Comparison of ENCODE assay signal across 28 cellular contexts in genomic region chr4:85165808-85166207, GRCh38.
"Had no signal": no experiment of that assay in that cellular context is flagged by ENCODE, and none has a peak within 500 bp of the region (broad histone marks: within the 10 kb centered on the region; RNA-seq: fewer than 3 reads in every experiment).

No MANE protein-coding gene starts in this region.

- H3K27me3 ChIP-seq: adrenal gland, ascending aorta, brain microvascular endothelial cell, dorsolateral prefrontal cortex, heart right ventricle, tibial artery had no signal

- H3K4me3 Mint-ChIP-seq: activated B cell treated with CpG ODN at 0.5 μM for 24 hours; activated CD4-positive, alpha-beta T cell treated with anti-CD3 and anti-CD28 coated beads for 36 hours; activated naive CD8-positive, alpha-beta T cell; activated T-cell treated with anti-CD3 and anti-CD28 coated beads, Interleukin-2, amount 50 U/mL, for 24 hours; naive thymus-derived CD8-positive, alpha-beta T cell; stimulated activated effector memory CD8-positive, alpha-beta T cell treated with anti-CD3 and anti-CD28 coated beads, Interleukin-12 subunit alpha, Interleukin-12 subunit beta, amount 100 ng/mL, for 72 hours; stimulated activated naive CD8-positive, alpha-beta T cell treated with anti-CD3 and anti-CD28 coated beads, Interleukin-15, amount 100 ng/mL, for 72 hours; T-helper 1 cell treated with Interleukin-12 subunit alpha and Interleukin-12 subunit beta and Interleukin-4 antibody, amounts not matched to agents 30 μg/mL and 1 μg/mL, for 36 hours had no signal

- H3K9me3 Mint-ChIP-seq: activated B cell treated with CpG ODN at 0.5 μM for 24 hours; activated T-helper 2 cell treated with anti-CD3 and anti-CD28 coated beads, Interferon-gamma antibody, Interleukin-2, Interleukin-4, amounts not matched to agents 10 μg/mL and 5 μg/mL and 100 μg/mL, durations not matched to agents 14 hours and 24 hours and 36 hours had no signal

- H3K27ac Mint-ChIP-seq: activated B cell treated with CpG ODN at 0.5 μM for 24 hours; activated CD4-positive, alpha-beta T cell treated with anti-CD3 and anti-CD28 coated beads for 36 hours; activated naive CD8-positive, alpha-beta T cell; activated T-cell treated with anti-CD3 and anti-CD28 coated beads, Interleukin-2, amount 50 U/mL, for 24 hours; activated T-helper 2 cell treated with anti-CD3 and anti-CD28 coated beads, Interferon-gamma antibody, Interleukin-2, Interleukin-4, amounts not matched to agents 10 μg/mL and 5 μg/mL and 100 μg/mL, durations not matched to agents 14 hours and 24 hours and 36 hours; naive thymus-derived CD8-positive, alpha-beta T cell; stimulated activated effector memory CD8-positive, alpha-beta T cell treated with anti-CD3 and anti-CD28 coated beads, Interleukin-12 subunit alpha, Interleukin-12 subunit beta, amount 100 ng/mL, for 72 hours; T-helper 1 cell treated with Interleukin-12 subunit alpha and Interleukin-12 subunit beta and Interleukin-4 antibody, amounts not matched to agents 30 μg/mL and 1 μg/mL, for 36 hours had no signal

- H3K27ac ChIP-seq: adrenal gland, ascending aorta, brain microvascular endothelial cell, dorsolateral prefrontal cortex, heart right ventricle, lower lobe of right lung, psoas muscle, skin epidermis, tibial artery had no signal

- H3K4me3 ChIP-seq: adrenal gland, ascending aorta, dorsolateral prefrontal cortex, heart right ventricle, lower lobe of right lung, psoas muscle, skin epidermis, tibial artery had no signal

- H3K4me1 ChIP-seq: adrenal gland, ascending aorta, heart right ventricle, lower lobe of right lung, psoas muscle, tibial artery had no signal

- DNase-seq: activated B cell treated with CpG ODN at 0.5 μM for 24 hours; activated CD4-positive, alpha-beta T cell treated with anti-CD3 and anti-CD28 coated beads for 36 hours; activated CD4-positive, alpha-beta T cell treated with anti-CD3 and anti-CD28 coated beads, Interleukin-2, amount 50 U/mL, for 4 hours; activated CD8-positive, alpha-beta memory T cell treated with anti-CD3 and anti-CD28 coated beads for 24 hours; activated CD8-positive, alpha-beta memory T cell treated with anti-CD3 and anti-CD28 coated beads, Interleukin-2, amount 50 U/mL, for 4 hours; activated naive CD4-positive, alpha-beta T cell; activated T-cell treated with anti-CD3 and anti-CD28 coated beads, Interleukin-2, amount 50 U/mL, for 24 hours; adrenal gland; brain microvascular endothelial cell; central memory CD4-positive, alpha-beta T cell; dorsolateral prefrontal cortex; heart right ventricle; kidney; lower lobe of right lung; naive thymus-derived CD8-positive, alpha-beta T cell; psoas muscle; right cardiac atrium; stimulated activated CD4-positive, alpha-beta T cell treated with anti-CD3 and anti-CD28 coated beads, Interleukin-2, amount 100 ng/mL, for 24 hours; stimulated activated naive CD8-positive, alpha-beta T cell treated with anti-CD3 and anti-CD28 coated beads, Interleukin-15, amount 100 ng/mL, for 72 hours; T1000; tibial artery had no signal

- H3K4me1 Mint-ChIP-seq: activated CD4-positive, alpha-beta T cell treated with anti-CD3 and anti-CD28 coated beads for 36 hours; naive thymus-derived CD8-positive, alpha-beta T cell; stimulated activated effector memory CD8-positive, alpha-beta T cell treated with anti-CD3 and anti-CD28 coated beads, Interleukin-12 subunit alpha, Interleukin-12 subunit beta, amount 100 ng/mL, for 72 hours; stimulated activated naive CD8-positive, alpha-beta T cell treated with anti-CD3 and anti-CD28 coated beads, Interleukin-15, amount 100 ng/mL, for 72 hours had no signal

- FAIRE-seq: colon, kidney had no signal

- H3K36me3 ChIP-seq: adrenal gland, ascending aorta, brain microvascular endothelial cell, heart right ventricle, lower lobe of right lung, tibial artery had no signal

- H3K27me3 Mint-ChIP-seq: activated CD4-positive, alpha-beta T cell treated with anti-CD3 and anti-CD28 coated beads for 36 hours; activated T-cell treated with anti-CD3 and anti-CD28 coated beads, Interleukin-2, amount 50 U/mL, for 24 hours; stimulated activated naive CD8-positive, alpha-beta T cell treated with anti-CD3 and anti-CD28 coated beads, Interleukin-15, amount 100 ng/mL, for 72 hours had no signal

- ATAC-seq: activated CD4-positive, alpha-beta T cell treated with anti-CD3 and anti-CD28 coated beads for 36 hours; heart right ventricle; lower lobe of right lung; naive thymus-derived CD8-positive, alpha-beta T cell; psoas muscle; right cardiac atrium; stimulated activated effector memory CD8-positive, alpha-beta T cell treated with anti-CD3 and anti-CD28 coated beads, Interleukin-12 subunit alpha, Interleukin-12 subunit beta, amount 100 ng/mL, for 72 hours; stimulated activated naive CD8-positive, alpha-beta T cell treated with anti-CD3 and anti-CD28 coated beads, Interleukin-15, amount 100 ng/mL, for 72 hours had no signal

- H3K9me3 ChIP-seq: adrenal gland, ascending aorta, lower lobe of right lung, psoas muscle, tibial artery had no signal

- H3K36me3 Mint-ChIP-seq: activated naive CD8-positive, alpha-beta T cell; stimulated activated effector memory CD8-positive, alpha-beta T cell treated with anti-CD3 and anti-CD28 coated beads, Interleukin-12 subunit alpha, Interleukin-12 subunit beta, amount 100 ng/mL, for 72 hours had no signal
